In genomic region chr11:68751331-68751856, GRCh38 we compare ENCODE assay signal across 8 cellular contexts. TPM values are rescaled to one million over a fixed set of nuclear protein-coding genes. Genes with fewer than 3 reads are reported as not detected.
DNase-seq lines count a peak whose midpoint lies in the region; ATAC-seq, FAIRE-seq and TF ChIP-seq lines count a peak whose summit lies in the region.

TSS of gene TESMIN (minus strand) at chr11:68751520. CDS start at chr11:68750660, 860 bp downstream.

- peak within 1 kb of the TSS; percentile 79 to 85 for H3K4me3 Mint-ChIP-seq in activated T-cell treated with anti-CD3 and anti-CD28 coated beads, Interleukin-2, amount 50 U/mL, for 72 hours
- peak within 1 kb of the TSS; percentile 71 for H3K4me3 Mint-ChIP-seq in nephron progenitor cell

- H3K36me3 Mint-ChIP-seq in activated T-cell treated with anti-CD3 and anti-CD28 coated beads, Interleukin-2, amount 50 U/mL, for 72 hours (ENCODE audit: insufficient read depth in 2 of 2): no peaks in the 10 kb centered on the region
- peaks cover 5% of the 10 kb centered on the region for H3K36me3 Mint-ChIP-seq in nephron progenitor cell (ENCODE audit: low read depth)

- no peak within 1 kb of the TSS for H3K27ac ChIP-seq in fibroblast of lung (ENCODE audit: insufficient read depth, low read length)

- no peaks in the 10 kb centered on the region for H3K27me3 ChIP-seq in fibroblast of lung (ENCODE audit: control insufficient read depth, insufficient read depth, low read length)

- DNase-seq in HuH-7.5 (ENCODE audit: low spot score) (peak; percentile 99), RCC 7860 (ENCODE audit: low spot score) (peak; percentile 64), fibroblast of lung (ENCODE audit: low read depth in 2 of 2) (peak; percentile 43 to 69), nephron progenitor cell (peak; percentile 98), A172 (ENCODE audit: low spot score) (no peak)
- peak; percentile 92 to 96 for DNase-seq in activated T-cell treated with anti-CD3 and anti-CD28 coated beads, Interleukin-2, amount 50 U/mL, for 72 hours
- peak; percentile 96 for DNase-seq in stimulated activated naive CD8-positive, alpha-beta T cell treated with anti-CD3 and anti-CD28 coated beads, Interleukin-15, Interleukin-2, amounts not matched to agents 100 U/mL and 50 U/mL, for 24 hours

- H3K36me3 ChIP-seq in ES-I3 (ENCODE audit: insufficient read depth, low read length) (peaks cover 7% of the 10 kb centered on the region), fibroblast of lung (ENCODE audit: control insufficient read depth, insufficient read depth, low read length) (peaks cover 2% of the 10 kb centered on the region)

- H3K9me3 ChIP-seq in ES-I3 (ENCODE audit: control insufficient read depth, insufficient read depth, low read length): no peaks in the 10 kb centered on the region
- no peaks in the 10 kb centered on the region for H3K9me3 ChIP-seq in fibroblast of lung (ENCODE audit: control insufficient read depth, insufficient read depth, low read depth, low read length)

- no peaks in the 10 kb centered on the region for H3K27me3 Mint-ChIP-seq in activated T-cell treated with anti-CD3 and anti-CD28 coated beads, Interleukin-2, amount 50 U/mL, for 72 hours (ENCODE audit: low read depth)
- H3K27me3 Mint-ChIP-seq in nephron progenitor cell (ENCODE audit: low read depth, poor library complexity): peaks cover 38% of the 10 kb centered on the region

- H3K27ac Mint-ChIP-seq in activated T-cell treated with anti-CD3 and anti-CD28 coated beads, Interleukin-2, amount 50 U/mL, for 72 hours: no peak within 1 kb of the TSS
- no peak within 1 kb of the TSS for H3K27ac Mint-ChIP-seq in nephron progenitor cell

- peak within 1 kb of the TSS; percentile 46 for H3K9ac ChIP-seq in ES-I3 (ENCODE audit: low read depth, low read length)
- H3K9ac ChIP-seq in fibroblast of lung (ENCODE audit: insufficient read depth, low read length): peak within 1 kb of the TSS; percentile 16

- peaks cover 15% of the 10 kb centered on the region; the same call in 1 of the 2 replicates for H3K4me1 ChIP-seq in ES-I3 (ENCODE audit: insufficient read depth, low read length)
- H3K4me1 ChIP-seq in fibroblast of lung (ENCODE audit: control insufficient read depth, extremely low read depth, insufficient read depth, low read length): no peaks in the 10 kb centered on the region

- no peaks in the 10 kb centered on the region for H3K9me3 Mint-ChIP-seq in activated T-cell treated with anti-CD3 and anti-CD28 coated beads, Interleukin-2, amount 50 U/mL, for 72 hours
- no peaks in the 10 kb centered on the region for H3K9me3 Mint-ChIP-seq in nephron progenitor cell

- peak; percentile 94 to 96 for ATAC-seq in activated T-cell treated with anti-CD3 and anti-CD28 coated beads, Interleukin-2, amount 50 U/mL, for 72 hours (replicated peaks in 1 of 2)
- peak; percentile 93 for ATAC-seq in stimulated activated naive CD8-positive, alpha-beta T cell treated with anti-CD3 and anti-CD28 coated beads, Interleukin-15, Interleukin-2, amounts not matched to agents 100 U/mL and 50 U/mL, for 24 hours

- peak within 1 kb of the TSS in 3 of 4 experiments; percentile 29 to 49 (median 45) for H3K4me3 ChIP-seq in fibroblast of lung (replicated peaks in 1 of 4; ENCODE audit: control extremely low read depth in 1 of 4, insufficient read depth in 1 of 4, low read depth in 3 of 4, low read length in 4 of 4)

- H3K79me2 ChIP-seq in fibroblast of lung (ENCODE audit: control insufficient read depth, insufficient read depth, low read length): no peaks in the 10 kb centered on the region

- no peaks in the 10 kb centered on the region for H4K20me1 ChIP-seq in fibroblast of lung (ENCODE audit: control insufficient read depth, extremely low read depth, insufficient read depth, low read length)

- H3K4me2 ChIP-seq in fibroblast of lung (ENCODE audit: extremely low read depth, insufficient read depth, low read length): peak within 1 kb of the TSS; percentile 59

- no peak within 1 kb of the TSS for H2AFZ ChIP-seq in fibroblast of lung (ENCODE audit: low read length)

- no peak for FAIRE-seq in RCC 7860 (lab: Jason Lieb, UNC)

- H3K4me1 Mint-ChIP-seq in activated T-cell treated with anti-CD3 and anti-CD28 coated beads, Interleukin-2, amount 50 U/mL, for 72 hours (ENCODE audit: low read depth): peaks cover 8% of the 10 kb centered on the region
- H3K4me1 Mint-ChIP-seq in nephron progenitor cell: peaks cover 20% of the 10 kb centered on the region

- TF ChIP-seq CTCF in fibroblast of lung (conservative IDR thresholded peaks at IDR 0.05 in 1 of 2, IDR thresholded peaks at IDR 0.05 in 1 of 2; ENCODE audit: low read depth in 1 of 2, low read length in 2 of 2): no peak
- no peak for TF ChIP-seq CTCF in nephron progenitor cell (IDR thresholded peaks at IDR 0.05)

RNA-seq across cellular contexts. Expression of gene TESMIN, which starts in this region (rescaled TPM):
- total RNA-seq in activated T-cell treated with anti-CD3 and anti-CD28 coated beads, Interleukin-2, amount 50 U/mL, for 72 hours: 10 to 100 TPM in 1 of 2 donors, 1 to 10 TPM in 1; 8.0 to 10.6 TPM
- total RNA-seq in fibroblast of lung: 0.26 and 2.0 TPM in 2 replicates
- 0.51 and 0.70 TPM in 2 replicates for polyA plus RNA-seq in fibroblast of lung
- 1.6 and 3.5 TPM in 2 replicates for polyA plus RNA-seq in fibroblast of lung (2012)
- 0.59 and 2.1 TPM in 2 replicates for polyA minus RNA-seq in fibroblast of lung (ENCODE audit: low replicate concordance)
- total RNA-seq in A172 (2014; rRNA removed; shearing (Covaris generic)): not detected in 2 replicates
